In the genomic region with DNA sequence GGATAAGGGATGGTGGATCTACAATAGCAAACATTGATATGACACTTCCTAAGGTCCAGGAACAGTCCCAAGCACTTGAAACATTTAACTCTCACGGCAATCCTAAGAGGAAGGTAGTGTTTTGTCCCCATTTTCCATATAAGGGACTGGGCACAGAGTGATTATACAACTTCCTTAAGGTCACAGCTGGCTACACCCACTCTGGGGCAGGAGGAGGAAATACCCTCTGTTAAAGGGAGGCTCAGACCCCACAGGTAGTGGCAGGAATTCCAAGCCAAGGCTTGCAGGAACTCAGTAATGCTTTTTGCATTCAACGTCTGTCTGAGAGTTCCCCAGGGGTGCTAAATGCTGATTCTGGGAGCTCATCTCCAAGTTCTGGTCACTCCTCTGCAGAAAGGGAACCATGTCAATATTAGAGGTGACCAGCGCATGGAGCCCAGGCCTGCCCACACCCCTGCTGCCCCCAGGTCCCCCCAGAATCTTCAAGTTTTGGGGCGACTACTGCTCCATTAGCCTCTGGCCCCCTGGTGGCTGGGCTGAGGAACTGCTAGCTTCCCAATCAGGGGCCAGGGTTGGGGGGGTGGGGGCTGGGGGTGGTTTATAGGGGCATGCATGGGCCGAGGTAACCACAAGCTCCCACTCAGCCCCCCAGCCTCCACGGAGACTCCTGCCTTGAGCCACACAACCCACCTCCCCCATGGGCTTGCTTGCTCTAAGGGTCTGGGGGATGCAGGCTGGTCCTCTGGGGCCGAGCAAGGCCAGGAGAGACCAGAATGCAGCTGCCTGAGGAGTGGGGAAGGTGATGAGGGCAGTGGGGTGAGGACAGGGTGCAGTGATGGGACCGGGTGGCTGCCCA, we compare ENCODE assay signal across 9 cellular contexts. TPM values are rescaled to one million over a fixed set of nuclear protein-coding genes. Genes with fewer than 3 reads are reported as not detected.
DNase-seq lines count a peak whose midpoint lies in the region; ATAC-seq and TF ChIP-seq lines count a peak whose summit lies in the region.
"Had no signal": no experiment of that assay in that cellular context is flagged by ENCODE, and none has a peak within 500 bp of the region (broad histone marks: within the 10 kb centered on the region; RNA-seq: fewer than 3 reads in every experiment).

No MANE protein-coding gene starts in this region.

- H3K9me3 ChIP-seq in Loucy (ENCODE audit: insufficient read depth, low read depth, low read length) (no peaks in the 10 kb centered on the region), prostate gland (no peaks in the 10 kb centered on the region)

- H2AFZ ChIP-seq in Loucy (ENCODE audit: low read length): no peak overlapping the region

- peak; percentile 70 for TF ChIP-seq CTCF in Loucy (conservative IDR thresholded peaks at IDR 0.05; ENCODE audit: low read length)
- peak in 3 of 4 experiments; percentile 30 to 57 (median 49) for TF ChIP-seq CTCF in prostate gland (IDR thresholded peaks at IDR 0.05)

- H3K27me3 ChIP-seq in Loucy (ENCODE audit: insufficient read depth, low read length, poor library complexity, severe bottlenecking) (no peaks in the 10 kb centered on the region), prostate gland (replicated peaks; ENCODE audit: insufficient read depth) (no peaks in the 10 kb centered on the region)

- no peaks in the 10 kb centered on the region for H3K79me2 ChIP-seq in Loucy (ENCODE audit: insufficient read depth, low read length)

- H3F3A ChIP-seq in Loucy (ENCODE audit: low read depth): no peaks in the 10 kb centered on the region

- H4K20me1 ChIP-seq in Loucy (ENCODE audit: insufficient read depth, low read length, poor library complexity, severe bottlenecking): no peaks in the 10 kb centered on the region

- H3K4me2 ChIP-seq in Loucy (ENCODE audit: low read depth, low read length, poor library complexity, severe bottlenecking): no peak overlapping the region

- H3K9me2 ChIP-seq in Loucy (replicated peaks; ENCODE audit: low read depth, low read length): no peaks in the 10 kb centered on the region

- ATAC-seq in HG03457 (IDR thresholded peaks at IDR 0.05; ENCODE audit: unreplicated experiment): no peak

- H3K4me3 ChIP-seq in Loucy (ENCODE audit: low read length, poor library complexity, severe bottlenecking) (no peak overlapping the region), prostate gland (no peak overlapping the region)

- TF ChIP-seq POLR2A in erythroblast (IDR thresholded peaks at IDR 0.05; ENCODE audit: low read length) (no peak), prostate gland (IDR thresholded peaks at IDR 0.05) (no peak)

- H3K4me1 ChIP-seq in Loucy (ENCODE audit: insufficient read depth, low read length, poor library complexity, severe bottlenecking) (peaks cover 3% of the 10 kb centered on the region), prostate gland (replicated peaks) (no peaks in the 10 kb centered on the region)

- no peak overlapping the region for H3K27ac ChIP-seq in prostate gland

- DNase-seq in DMS53 (lab: John Stamatoyannopoulos, UW) (peak; percentile 26), DMS53 treated with DMSO at 0.1 percent for 48 hours (lab: John Stamatoyannopoulos, UW; ENCODE audit: unreplicated experiment) (no peak), erythroblast (lab: John Stamatoyannopoulos, UW) (peak; percentile 14 to 38), prostate gland (ENCODE audit: low spot score) (no peak), cerebellum (ENCODE audit: low spot score) (no peak), EL (no peak)

- H3K36me3 ChIP-seq in Loucy (ENCODE audit: insufficient read depth, low read length) (no peaks in the 10 kb centered on the region), prostate gland (peaks cover 0 to 3% of the 10 kb centered on the region in 2 donors)

- intact Hi-C loops in prostate gland (cut with DNase I): no loop called here

- H3K9ac ChIP-seq in Loucy (ENCODE audit: low read depth, low read length, poor library complexity, severe bottlenecking): no peak overlapping the region

- 38% methylated on average over 8 of the region's 8 CpGs for WGBS in prostate gland

RNA-seq across cellular contexts. Expression of gene OBSL1, which starts 11.1 kb away (rescaled TPM):
- total RNA-seq in prostate gland (100 to 1,000 TPM; 142 to 330 TPM), cerebellum (43.1 TPM)

RNA-seq across cellular contexts. Expression of gene INHA, which starts 11.8 kb away (rescaled TPM):
- 100 to 1,000 TPM in 1 of 2 donors, under 1 TPM in 1; 0.96 to 391 TPM for total RNA-seq in prostate gland
- 0.54 TPM for total RNA-seq in cerebellum
- total RNA-seq: mononuclear cell had no signal

RNA-seq across cellular contexts. Expression of gene TMEM198, which starts 16.4 kb away (rescaled TPM):
- total RNA-seq in prostate gland (10 to 100 TPM in 1 of 2 donors, 1 to 10 TPM in 1; 5.7 to 11.5 TPM), cerebellum (13.0 TPM)
- total RNA-seq: mononuclear cell had no signal

RNA-seq across cellular contexts. Expression of gene CHPF, which starts 16.7 kb away (rescaled TPM):
- total RNA-seq in prostate gland (100 to 1,000 TPM; 150 to 819 TPM), cerebellum (21.4 TPM)

RNA-seq across cellular contexts. Expression of gene STK11IP, which starts 37.4 kb away (rescaled TPM):
- total RNA-seq in prostate gland: 10 to 100 TPM; 18.3 to 60.3 TPM
- total RNA-seq in cerebellum: 31.0 TPM

Comparison
In these comparisons a context has a peak if more than half of its experiments do, and no peak if none do; other contexts are left out.
1. DNase-seq: peak in DMS53 (single experiment) and erythroblast (2 of 2); none in DMS53 treated with DMSO at 0.1 percent for 48 hours (single experiment), prostate gland (single experiment), cerebellum (single experiment) and EL (single experiment).